Comparison of ENCODE assay signal across 8 cellular contexts in genomic region chr2:105329197-105329554, GRCh38. TPM values are rescaled to one million over a fixed set of nuclear protein-coding genes. Genes with fewer than 3 reads are reported as not detected.
DNase-seq lines count a peak whose midpoint lies in the region; ATAC-seq, FAIRE-seq and TF ChIP-seq lines count a peak whose summit lies in the region.

No MANE protein-coding gene starts in this region.

- TF ChIP-seq CTCF in A549 (IDR thresholded peaks at IDR 0.05) (no peak), PC-3 (conservative IDR thresholded peaks at IDR 0.05; ENCODE audit: low read depth, low read length) (no peak), colonic mucosa (IDR thresholded peaks at IDR 0.05) (no peak), mesothelial cell of epicardium (IDR thresholded peaks at IDR 0.05; ENCODE audit: unreplicated experiment) (no peak), type B pancreatic cell (conservative IDR thresholded peaks at IDR 0.05) (no peak)

- TF ChIP-seq RAD21 in A549 (conservative IDR thresholded peaks at IDR 0.05 in 1 of 2, IDR thresholded peaks at IDR 0.05 in 1 of 2) = no peak

- H3F3A ChIP-seq in PC-3 (ENCODE audit: low read length, unreplicated experiment) = no peaks in the 10 kb centered on the region

- no peaks in the 10 kb centered on the region for H3K9me3 ChIP-seq in A549
- no peaks in the 10 kb centered on the region for H3K9me3 ChIP-seq in PC-3 (ENCODE audit: low read length)
- no peaks in the 10 kb centered on the region for H3K9me3 ChIP-seq in colonic mucosa

- H3K36me3 ChIP-seq in PC-3 (ENCODE audit: low read depth, low read length) = peaks cover 3% of the 10 kb centered on the region; the same call in 1 of the 2 replicates
- H3K36me3 ChIP-seq in colonic mucosa = no peaks in the 10 kb centered on the region

- ATAC-seq in A549 = peak; percentile 43 to 46; a peak in 4 of 6 replicates
- ATAC-seq in GM19452 (IDR thresholded peaks at IDR 0.05; ENCODE audit: unreplicated experiment) = peak; percentile 1
- ATAC-seq in PC-3 = peak; percentile 6

- H3K79me2 ChIP-seq in PC-3 (ENCODE audit: low read length) = peaks cover 58% of the 10 kb centered on the region

- H3K4me3 Mint-ChIP-seq in mesothelial cell of epicardium (peak overlapping the region; percentile 84), type B pancreatic cell (peak overlapping the region; percentile 92)

- H3K4me3 ChIP-seq in A549 = peak overlapping the region; percentile 80
- H3K4me3 ChIP-seq in PC-3 (ENCODE audit: low read length) = peak overlapping the region; percentile 76
- H3K4me3 ChIP-seq in colonic mucosa = peak overlapping the region; percentile 48

- no peaks in the 10 kb centered on the region for H3K36me3 Mint-ChIP-seq in mesothelial cell of epicardium
- H3K36me3 Mint-ChIP-seq in type B pancreatic cell = no peaks in the 10 kb centered on the region

- FAIRE-seq in A549 (lab: Jason Lieb, UNC) = no peak

- H3K27me3 Mint-ChIP-seq in mesothelial cell of epicardium (ENCODE audit: low read depth) (no peaks in the 10 kb centered on the region), type B pancreatic cell (no peaks in the 10 kb centered on the region)

- peak overlapping the region; percentile 57 for H2AFZ ChIP-seq in PC-3 (ENCODE audit: low read length)

- 2% methylated on average over 6 of the region's 17 CpGs for WGBS in A549 (ENCODE audit: missing lambda C conversion rate)

- H3K27ac ChIP-seq in A549 (peak overlapping the region; percentile 98 to 99), PC-3 (ENCODE audit: low read length) (0 out of 2 replicates have a peak overlapping the region, but pooled peaks have one; percentile 7), colonic mucosa (peak overlapping the region; percentile 48)

- H3K9ac ChIP-seq in PC-3 (ENCODE audit: low read length) (peak overlapping the region; percentile 60), colonic mucosa (ENCODE audit: low read depth in 2 of 2, low read length in 2 of 2) (peak overlapping the region; percentile 53 to 64)

- no peak for TF ChIP-seq EP300 in A549 (IDR thresholded peaks at IDR 0.05)

- peak overlapping the region; percentile 92 for H3K27ac Mint-ChIP-seq in mesothelial cell of epicardium
- H3K27ac Mint-ChIP-seq in type B pancreatic cell = peak overlapping the region; percentile 87

- BruUV-seq in PC-3 (replicated peaks; lab: Mats Ljungman, UMichigan) = no TSS peak

- H4K20me1 ChIP-seq in PC-3 (ENCODE audit: low read length) = no peaks in the 10 kb centered on the region

- H3K4me1 Mint-ChIP-seq in mesothelial cell of epicardium (peaks cover 41% of the 10 kb centered on the region), type B pancreatic cell (ENCODE audit: unreplicated experiment) (peaks cover 26% of the 10 kb centered on the region)

- H3K4me1 ChIP-seq in A549 = peaks cover 22% of the 10 kb centered on the region; the same call in 2 of the 3 replicates
- H3K4me1 ChIP-seq in PC-3 (ENCODE audit: insufficient read depth, low read length) = peaks cover 55% of the 10 kb centered on the region
- peaks cover 14% of the 10 kb centered on the region for H3K4me1 ChIP-seq in colonic mucosa

- DNase-seq in A549 (ENCODE audit: low read depth in 1 of 2, low spot score in 1 of 2) (peak in 1 of 2 experiments; percentile 8), PC-3 (no peak), colonic mucosa (peak; percentile 38), mesothelial cell of epicardium (ENCODE audit: low spot score in 2 of 2, unreplicated experiment in 2 of 2) (no peak), type B pancreatic cell (ENCODE audit: extremely low spot score, unreplicated experiment) (no peak), HEK293T (ENCODE audit: extremely low spot score) (no peak), cortex of kidney (lab: John Stamatoyannopoulos, UW) (no peak)

- H3K9me2 ChIP-seq in PC-3 (replicated peaks; ENCODE audit: low read length) = no peaks in the 10 kb centered on the region

- H3K27me3 ChIP-seq in PC-3 (ENCODE audit: low read length) (no peaks in the 10 kb centered on the region), colonic mucosa (no peaks in the 10 kb centered on the region)

- POLR2A ChIA-PET in A549 (lab: Yijun Ruan, JAX) (interaction anchor here (1.0 to 1.9 kb wide), 2 partner anchors 8 to 62 kb away, joined by 4 to 5 read pairs; partner anchors contain the start of gene C2orf49), PC-3 (lab: Charles Lee; ENCODE audit: unreplicated experiment) (interaction anchor here (0.6 kb wide), 1 partner anchor 387 kb away, joined by 4 read pairs; no protein-coding TSS in a partner anchor), HEK293T (lab: Yijun Ruan, JAX) (interaction anchor here (1.0 to 3.7 kb wide), 4 partner anchors 9 to 12 kb away, joined by 3 to 22 read pairs (median 8); partner anchors contain the start of gene C2orf49)

- H3K4me2 ChIP-seq in A549 (peak overlapping the region; percentile 71), PC-3 (ENCODE audit: low read length) (peak overlapping the region; percentile 87)

- intact Hi-C loops in PC-3 (cut with micrococcal nuclease) = loop anchor here (5.0 kb wide), 1 partner anchor 37 kb away; no protein-coding TSS in a partner anchor
- intact Hi-C loops in colonic mucosa (cut with DNase I) = no loop called here

- H3K9me3 Mint-ChIP-seq in mesothelial cell of epicardium (no peaks in the 10 kb centered on the region), type B pancreatic cell (no peaks in the 10 kb centered on the region)

- TF ChIP-seq POLR2A in A549 (IDR thresholded peaks at IDR 0.05; ENCODE audit: low read length) = no peak

- CTCF ChIA-PET in A549 (lab: Yijun Ruan, JAX) = interaction anchor here (1.6 kb wide), 1 partner anchor 11 kb away, joined by 5 read pairs; no protein-coding TSS in a partner anchor
- CTCF ChIA-PET in PC-3 (lab: Charles Lee) = no interaction called here
- CTCF ChIA-PET in HEK293T (lab: Yijun Ruan, JAX) = no interaction called here

TF ChIP-seq in A549, 52 proteins besides CTCF, POLR2A, EP300 and RAD21 (continues in another document):
- TF ChIP-seq HOXA7 (CRISPR knock-in tag; IDR thresholded peaks at IDR 0.05) (no peak), RARB (CRISPR knock-in tag; IDR thresholded peaks at IDR 0.05) (no peak), RFX5 (IDR thresholded peaks at IDR 0.05) (no peak), ZNF302 (CRISPR knock-in tag; IDR thresholded peaks at IDR 0.05) (no peak), CBX8 (IDR thresholded peaks at IDR 0.05) (no peak), NR3C1 (IDR thresholded peaks at IDR 0.05) (no peak)
- TF ChIP-seq, protein P1, sequence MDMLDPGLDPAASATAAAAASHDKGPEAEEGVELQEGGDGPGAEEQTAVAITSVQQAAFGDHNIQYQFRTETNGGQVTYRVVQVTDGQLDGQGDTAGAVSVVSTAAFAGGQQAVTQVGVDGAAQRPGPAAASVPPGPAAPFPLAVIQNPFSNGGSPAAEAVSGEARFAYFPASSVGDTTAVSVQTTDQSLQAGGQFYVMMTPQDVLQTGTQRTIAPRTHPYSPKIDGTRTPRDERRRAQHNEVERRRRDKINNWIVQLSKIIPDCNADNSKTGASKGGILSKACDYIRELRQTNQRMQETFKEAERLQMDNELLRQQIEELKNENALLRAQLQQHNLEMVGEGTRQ (IDR thresholded peaks at IDR 0.05) = no peak

TF ChIP-seq in HEK293T, 16 proteins besides CTCF, POLR2A, EP300 and RAD21:
- TF ChIP-seq ZNF384 (IDR thresholded peaks at IDR 0.05) (no peak), NFRKB (IDR thresholded peaks at IDR 0.05) (no peak), LEF1 (IDR thresholded peaks at IDR 0.05; ENCODE audit: borderline replicate concordance) (no peak), ARNT (IDR thresholded peaks at IDR 0.05) (no peak), CTBP1 (IDR thresholded peaks at IDR 0.05; ENCODE audit: borderline replicate concordance) (no peak)

RNA-seq across cellular contexts. Expression of gene TGFBRAP1, which starts 0.4 kb away (rescaled TPM):
- polyA plus RNA-seq in A549 (2011; rRNA removed) = 9.0 and 14.5 TPM in 2 replicates
- 7.8 and 10.1 TPM in 2 replicates for polyA plus RNA-seq in A549 (2012; cell fraction: cytosol; rRNA removed)
- 10.1 and 13.3 TPM in 2 replicates for polyA plus RNA-seq in A549 (2012; cell fraction: nucleus; rRNA removed)
- 13.3 to 13.7 TPM (median 13.6 TPM) in 3 replicates for polyA plus RNA-seq in A549 (2017; fragmentation: RNase III; extraction: RNeasy Plus Mini Kit Qiagen cat#74134 plus additional on column Dnase treatment)
- polyA minus RNA-seq in A549 (2011; rRNA and poly(A)+ RNA removed) = 16.0 and 17.5 TPM in 2 replicates
- total RNA-seq in PC-3 (2014; rRNA removed) = 26.5 and 27.3 TPM in 2 replicates
- 10 to 100 TPM; 14.2 to 19.8 TPM for total RNA-seq in colonic mucosa
- 23.3 to 24.1 TPM (median 23.6 TPM) in 3 replicates for total RNA-seq in mesothelial cell of epicardium
- total RNA-seq in type B pancreatic cell (ENCODE audit: low replicate concordance) = 15.5 and 17.5 TPM in 2 replicates

RNA-seq across cellular contexts. Expression of gene C2orf49, which starts 8.2 kb away (rescaled TPM):
- polyA plus RNA-seq in A549 (2011; rRNA removed) (19.0 and 25.7 TPM in 2 replicates), A549 (2017; fragmentation: RNase III; extraction: RNeasy Plus Mini Kit Qiagen cat#74134 plus additional on column Dnase treatment) (18.4 to 19.4 TPM (median 19.0 TPM) in 3 replicates)
- 6.2 and 9.0 TPM in 2 replicates for polyA plus RNA-seq in A549 (2012; cell fraction: cytosol; rRNA removed)
- polyA plus RNA-seq in A549 (2012; cell fraction: nucleus; rRNA removed) = 2.0 and 2.8 TPM in 2 replicates
- polyA minus RNA-seq in A549 (2011; rRNA and poly(A)+ RNA removed) = 6.8 and 7.1 TPM in 2 replicates
- total RNA-seq in PC-3 (2014; rRNA removed) (7.2 and 11.6 TPM in 2 replicates), colonic mucosa (10 to 100 TPM; 11.9 to 17.4 TPM), mesothelial cell of epicardium (20.7 to 23.3 TPM (median 20.8 TPM) in 3 replicates), type B pancreatic cell (ENCODE audit: low replicate concordance) (23.5 and 25.8 TPM in 2 replicates)

Comparison
In these comparisons a context has a peak if more than half of its experiments do, and no peak if none do; other contexts are left out.
1. H3K27ac ChIP-seq: peak in every context shown above with its lines; median percentile 98 in A549; 48 in colonic mucosa; 7 in PC-3.